1 cellular context compared by ENCODE assay signal in genomic region chr18:62796216-62796621, GRCh38.
TF ChIP-seq lines count a peak whose summit lies in the region.

No MANE protein-coding gene starts in this region.

TF ChIP-seq in HepG2, 621 proteins besides CTCF, POLR2A, EP300 and RAD21 (continued from another document):
- TF ChIP-seq ZNF414 (CRISPR knock-in tag; IDR thresholded peaks at IDR 0.05) (peak; percentile 22; the same call in 1 of the 2 replicates), NR2F1 (CRISPR knock-in tag; IDR thresholded peaks at IDR 0.05) (peak; percentile 54 to 64; a peak in 2 of 4 replicates)
TF ChIP-seq in HepG2: peak in this region for 108.
